In the genomic region with DNA sequence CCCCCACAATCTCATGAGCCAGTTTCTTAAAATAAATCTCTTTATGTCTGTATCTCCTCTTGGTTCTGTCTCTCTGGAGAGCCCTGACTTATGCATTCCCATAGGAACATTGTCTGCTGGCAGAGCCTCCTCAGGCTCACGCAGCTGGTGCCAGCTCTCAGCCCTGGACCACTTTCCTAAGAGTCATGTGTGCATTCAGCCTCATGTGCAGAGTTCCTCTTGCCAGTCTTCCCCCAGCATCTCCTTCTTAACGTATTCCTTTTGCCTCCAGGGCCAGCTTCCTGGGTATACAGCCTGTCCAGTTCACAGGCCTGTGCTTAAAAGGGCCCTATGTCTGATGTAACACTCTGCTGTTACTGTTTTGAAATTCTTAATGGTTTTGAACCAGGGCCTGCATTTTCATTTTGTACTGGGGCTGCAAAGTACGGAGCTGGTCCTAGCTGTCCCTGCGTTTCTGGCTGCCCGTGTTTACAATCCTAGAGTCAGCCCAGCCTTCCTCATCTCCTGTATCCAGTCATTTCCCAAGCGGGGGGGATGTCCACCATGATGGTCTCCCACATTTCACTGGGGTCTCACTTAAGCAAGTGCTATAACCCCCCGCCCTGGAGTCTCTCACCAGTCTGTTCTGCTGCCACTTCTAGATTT, we compare ENCODE assay signal across 12 cellular contexts. TPM values are rescaled to one million over a fixed set of nuclear protein-coding genes. Genes with fewer than 3 reads are reported as not detected.
DNase-seq lines count a peak whose midpoint lies in the region; ATAC-seq and TF ChIP-seq lines count a peak whose summit lies in the region.
"Had no signal": no experiment of that assay in that cellular context is flagged by ENCODE, and none has a peak within 500 bp of the region (broad histone marks: within the 10 kb centered on the region; RNA-seq: fewer than 3 reads in every experiment).

No MANE protein-coding gene starts in this region.

- H3K4me1 ChIP-seq in DND-41 (ENCODE audit: insufficient read depth, low read length) (peaks cover 98% of the 10 kb centered on the region), OCI-LY3 (ENCODE audit: low read length) (peaks cover 95% of the 10 kb centered on the region), skeletal muscle tissue (ENCODE audit: control insufficient read depth in 3 of 3, insufficient read depth in 3 of 3, low read length in 3 of 3) (peaks cover 34 to 52% (median 43%) of the 10 kb centered on the region in 3 donors), mucosa of descending colon (ENCODE audit: low read depth) (no peaks in the 10 kb centered on the region), MM.1S (ENCODE audit: low read length) (peaks cover 19% of the 10 kb centered on the region)

- intact Hi-C loops in mucosa of descending colon (cut with DNase I, micrococcal nuclease), result no loop called here

- H3K27ac ChIP-seq in DND-41 (ENCODE audit: low read length), result peak overlapping the region; percentile 87
- H3K27ac ChIP-seq in OCI-LY3 (ENCODE audit: low read length), result no peak overlapping the region
- H3K27ac ChIP-seq in skeletal muscle tissue (ENCODE audit: low read depth, low read length), result peak overlapping the region; percentile 23
- H3K27ac ChIP-seq in MM.1S (ENCODE audit: low read length), result no peak overlapping the region

- no peaks in the 10 kb centered on the region for H4K20me1 ChIP-seq in DND-41 (ENCODE audit: insufficient read depth, low read length)
- peaks cover 76% of the 10 kb centered on the region for H4K20me1 ChIP-seq in OCI-LY3 (ENCODE audit: insufficient read depth, low read length)
- H4K20me1 ChIP-seq in MM.1S (ENCODE audit: insufficient read depth, low read length), result no peaks in the 10 kb centered on the region

- no peaks in the 10 kb centered on the region; the same call in 1 of the 2 replicates for H3K36me3 ChIP-seq in DND-41 (ENCODE audit: insufficient read depth, low read length)
- H3K36me3 ChIP-seq in OCI-LY3 (replicated peaks; ENCODE audit: low read depth, low read length), result peaks cover 27% of the 10 kb centered on the region
- H3K36me3 ChIP-seq in skeletal muscle tissue (ENCODE audit: control insufficient read depth in 3 of 3, insufficient read depth in 3 of 3, low read length in 3 of 3), result no peaks in the 10 kb centered on the region
- H3K36me3 ChIP-seq in mucosa of descending colon (ENCODE audit: low read depth), result no peaks in the 10 kb centered on the region
- no peaks in the 10 kb centered on the region for H3K36me3 ChIP-seq in MM.1S (replicated peaks; ENCODE audit: insufficient read depth, low read length)

- no peak overlapping the region for H3K4me3 ChIP-seq in DND-41 (ENCODE audit: low read depth in 1 of 2, low read length in 2 of 2)
- H3K4me3 ChIP-seq in OCI-LY3 (ENCODE audit: low read length), result no peak overlapping the region
- no peak overlapping the region for H3K4me3 ChIP-seq in fibroblast of villous mesenchyme (ENCODE audit: low read depth, low read length)
- no peak overlapping the region for H3K4me3 ChIP-seq in skeletal muscle tissue (ENCODE audit: low read length in 3 of 3)
- no peak overlapping the region for H3K4me3 ChIP-seq in mucosa of descending colon
- no peak overlapping the region for H3K4me3 ChIP-seq in MM.1S (ENCODE audit: low read length)
- H3K4me3 ChIP-seq: lung had no signal

- H3K9me3 ChIP-seq in DND-41 (ENCODE audit: insufficient read depth, low read length, severe bottlenecking) (no peaks in the 10 kb centered on the region), OCI-LY3 (ENCODE audit: insufficient read depth, low read length) (no peaks in the 10 kb centered on the region), skeletal muscle tissue (ENCODE audit: control insufficient read depth in 3 of 3, low read length in 3 of 3) (no peaks in the 10 kb centered on the region), mucosa of descending colon (no peaks in the 10 kb centered on the region), MM.1S (replicated peaks; ENCODE audit: insufficient read depth, low read length) (no peaks in the 10 kb centered on the region)

- H3K9me2 ChIP-seq in MM.1S (replicated peaks; ENCODE audit: insufficient read depth, low read length), result no peaks in the 10 kb centered on the region

- H3K9ac ChIP-seq in DND-41 (ENCODE audit: low read depth, low read length) (no peak overlapping the region), OCI-LY3 (ENCODE audit: low read length) (no peak overlapping the region), skeletal muscle tissue (ENCODE audit: low read depth in 1 of 3, low read length in 3 of 3) (no peak overlapping the region), MM.1S (ENCODE audit: low read length) (no peak overlapping the region)

- H3K27me3 ChIP-seq in DND-41 (ENCODE audit: insufficient read depth, low read length, poor library complexity), result no peaks in the 10 kb centered on the region
- H3K27me3 ChIP-seq in OCI-LY3 (ENCODE audit: low read depth, low read length), result no peaks in the 10 kb centered on the region
- H3K27me3 ChIP-seq in skeletal muscle tissue (ENCODE audit: control insufficient read depth in 3 of 3, insufficient read depth in 3 of 3, low read length in 3 of 3), result peaks cover 0 to 3% (median 0%) of the 10 kb centered on the region in 3 donors
- H3K27me3 ChIP-seq in MM.1S (replicated peaks; ENCODE audit: insufficient read depth, low read length), result no peaks in the 10 kb centered on the region

- no peak overlapping the region for H3K4me2 ChIP-seq in DND-41 (ENCODE audit: insufficient read depth, low read length)
- H3K4me2 ChIP-seq in OCI-LY3 (ENCODE audit: low read length), result peak overlapping the region; percentile 97; the same call in 1 of the 2 replicates
- no peak overlapping the region for H3K4me2 ChIP-seq in MM.1S (ENCODE audit: low read depth, low read length)

- H3F3A ChIP-seq in MM.1S (ENCODE audit: insufficient read depth, low read length), result no peaks in the 10 kb centered on the region

- TF ChIP-seq CTCF in DND-41 (IDR thresholded peaks at IDR 0.05; ENCODE audit: borderline replicate concordance, extremely low read depth, low read length, poor library complexity, severe bottlenecking), result no peak
- no peak for TF ChIP-seq CTCF in OCI-LY3 (IDR thresholded peaks at IDR 0.05; ENCODE audit: low read depth, low read length)
- no peak for TF ChIP-seq CTCF in fibroblast of villous mesenchyme (IDR thresholded peaks at IDR 0.05; ENCODE audit: insufficient read depth, low read depth, low read length)
- no peak for TF ChIP-seq CTCF in mucosa of descending colon (IDR thresholded peaks at IDR 0.05)
- no peak for TF ChIP-seq CTCF in MM.1S (IDR thresholded peaks at IDR 0.05; ENCODE audit: low read length)

- H3K79me2 ChIP-seq in DND-41 (ENCODE audit: insufficient read depth, low read length) (peaks cover 82% of the 10 kb centered on the region), OCI-LY3 (ENCODE audit: low read length) (peaks cover 91% of the 10 kb centered on the region), MM.1S (ENCODE audit: low read length) (peaks cover 75% of the 10 kb centered on the region)

- ATAC-seq in DND-41 (ENCODE audit: insufficient read depth, low read depth) (no peak), mucosa of descending colon (no peak), HG03442 (IDR thresholded peaks at IDR 0.05; ENCODE audit: unreplicated experiment) (no peak)
- ATAC-seq: CD8-positive, alpha-beta T cell had no signal

- H2AFZ ChIP-seq in DND-41 (ENCODE audit: low read depth, low read length) (no peak overlapping the region), OCI-LY3 (ENCODE audit: low read depth, low read length) (no peak overlapping the region), MM.1S (ENCODE audit: low read length) (no peak overlapping the region)

- no peak for DNase-seq in DND-41
- DNase-seq in fibroblast of villous mesenchyme (ENCODE audit: low read depth), result peak; percentile 68
- DNase-seq in mucosa of descending colon, result no peak
- no peak for DNase-seq in MM.1S
- DNase-seq: GDM1, NCI-H1436, NCI-H526 treated with DMSO at 0.1 percent for 48 hours had no signal

RNA-seq across cellular contexts. Expression of a gene that starts 18.1 kb away (rescaled TPM):
- total RNA-seq in fibroblast of villous mesenchyme, result 1.6 and 2.6 TPM in 2 replicates
- total RNA-seq in skeletal muscle tissue, result 2.6 TPM
- 1 to 10 TPM in 2 of 3 donors, under 1 TPM in 1; 0.96 to 3.3 (median 1.7) TPM for total RNA-seq in mucosa of descending colon

Comparison
In these comparisons a context has a peak if more than half of its experiments do, and no peak if none do; other contexts are left out.
1. H3K27ac ChIP-seq: peak in DND-41 (single experiment) and skeletal muscle tissue (single experiment); none in OCI-LY3 (single experiment) and MM.1S (single experiment).